Comparison of ENCODE assay signal across 11 cellular contexts in the genomic region with DNA sequence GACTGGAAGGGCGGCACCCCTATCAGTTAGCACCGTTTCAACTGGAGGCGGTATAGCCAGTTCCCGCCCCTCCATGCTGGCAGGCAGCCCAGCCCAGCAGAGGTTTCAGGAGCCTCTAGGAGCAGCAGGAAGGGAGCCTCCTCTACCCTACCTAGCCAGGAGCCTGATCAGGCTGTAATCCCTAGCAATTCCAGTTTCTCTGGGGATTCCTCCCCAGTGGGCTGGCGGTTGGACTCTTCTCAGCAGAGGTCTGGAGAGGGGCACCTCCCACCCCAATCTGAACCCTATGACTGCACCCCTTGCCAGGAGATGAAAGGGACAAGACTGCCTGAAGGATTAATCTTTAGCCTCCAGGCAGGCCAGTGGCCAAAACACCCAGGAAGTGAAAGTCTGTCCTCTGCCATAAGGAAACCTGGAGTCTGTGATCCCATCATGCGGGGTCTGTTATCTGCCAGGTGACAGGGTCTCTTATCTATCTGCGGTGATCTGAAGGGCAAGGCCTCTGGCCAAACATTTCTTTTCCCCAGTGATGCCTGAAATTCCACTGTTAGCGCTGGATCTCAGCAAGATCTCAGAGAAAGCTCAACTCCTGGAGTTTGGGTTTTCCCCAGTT. TPM values are rescaled to one million over a fixed set of nuclear protein-coding genes. Genes with fewer than 3 reads are reported as not detected.
DNase-seq lines count a peak whose midpoint lies in the region; ATAC-seq and TF ChIP-seq lines count a peak whose summit lies in the region.
"Had no signal": no experiment of that assay in that cellular context is flagged by ENCODE, and none has a peak within 500 bp of the region (broad histone marks: within the 10 kb centered on the region; RNA-seq: fewer than 3 reads in every experiment).

No MANE protein-coding gene starts in this region.

- ATAC-seq in Right ventricle myocardium superior (ENCODE audit: poor library complexity), result no peak

- H3K4me3 ChIP-seq in astrocyte of the spinal cord (ENCODE audit: low read depth, low read length), result no peak overlapping the region
- H3K4me3 ChIP-seq: dorsolateral prefrontal cortex had no signal

- TF ChIP-seq CTCF in astrocyte of the spinal cord (IDR thresholded peaks at IDR 0.05; ENCODE audit: low read depth, low read length), result no peak

- DNase-seq in DMS53 (lab: John Stamatoyannopoulos, UW) (peak; percentile 80), NCI-H1105 (lab: John Stamatoyannopoulos, UW) (peak; percentile 23), astrocyte of the spinal cord (ENCODE audit: low read depth, low spot score) (peak; percentile 3), mucosa of gallbladder (ENCODE audit: low spot score) (peak; percentile 79), GOT3 (lab: John Stamatoyannopoulos, UW) (no peak), nucleus accumbens (lab: John Stamatoyannopoulos, UW) (no peak), Right ventricle myocardium superior (no peak)
- no peak for DNase-seq in activated CD4-positive, CD25-positive, alpha-beta regulatory T cell treated with anti-CD3 and anti-CD28 coated beads, Interleukin-2, amount 50 U/mL, for 72 hours
- DNase-seq: dorsolateral prefrontal cortex, NCI-H1436 had no signal

- in situ Hi-C loops in astrocyte of the spinal cord (cut with HindIII; ENCODE audit: low sequenced_read_pairs), result no loop called here

- intact Hi-C loops in Right ventricle myocardium superior (cut with DNase I), result no loop called here

RNA-seq across cellular contexts. Expression of gene CDH1, which starts 4.9 kb away (rescaled TPM):
- 425 TPM for total RNA-seq in mucosa of gallbladder
- total RNA-seq in Right ventricle myocardium superior, result not detected
- total RNA-seq: activated CD8-positive, alpha-beta memory T cell treated with anti-CD3 and anti-CD28 coated beads for 36 hours had no signal

Comparison
In these comparisons a context has a peak if more than half of its experiments do, and no peak if none do; other contexts are left out.
1. DNase-seq: peak in DMS53 (single experiment), NCI-H1105 (single experiment), astrocyte of the spinal cord (single experiment) and mucosa of gallbladder (single experiment); none in GOT3 (single experiment), nucleus accumbens (0 of 56), activated CD4-positive, CD25-positive, alpha-beta regulatory T cell treated with anti-CD3 and anti-CD28 coated beads, Interleukin-2, amount 50 U/mL, for 72 hours (single experiment) and Right ventricle myocardium superior (single experiment).
2. RNA of gene CDH1, which starts 4.9 kb away (total RNA-seq): 425 TPM in mucosa of gallbladder (single experiment); not detected in Right ventricle myocardium superior (single experiment); every median in the first group is over 100 times any median in the second.